ENCODE assay signal across 16 cellular contexts in the genomic region with DNA sequence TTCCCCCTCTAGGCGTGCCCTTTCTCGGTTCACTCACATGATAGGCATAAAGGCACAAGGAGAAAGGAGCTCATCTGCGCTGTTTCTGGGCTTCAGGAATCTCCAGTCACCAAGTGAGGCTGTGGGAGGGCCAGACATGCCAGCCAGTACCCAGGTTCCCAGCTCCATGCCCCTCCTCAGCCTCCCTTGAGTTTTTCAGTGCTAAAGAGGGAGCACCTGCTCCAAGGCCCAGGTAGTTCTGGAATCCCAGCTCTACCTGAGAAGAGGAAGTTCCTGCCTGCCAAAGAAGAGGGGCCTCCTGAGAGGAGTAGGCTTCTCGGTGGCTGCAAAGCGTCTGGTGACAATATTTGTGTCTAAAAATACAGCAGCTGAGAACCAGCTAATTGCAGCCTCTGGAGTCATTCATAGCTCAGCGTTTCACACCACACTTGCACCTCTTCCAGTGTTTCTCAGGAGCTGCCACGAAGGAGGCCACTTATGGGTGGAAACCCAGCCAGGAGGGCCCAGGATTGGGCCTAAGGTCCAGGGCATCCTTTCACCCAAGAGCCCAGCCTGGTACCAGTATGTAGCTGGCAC.
DNase-seq lines count a peak whose midpoint lies in the region; ATAC-seq and TF ChIP-seq lines count a peak whose summit lies in the region.
"Had no signal": no experiment of that assay in that cellular context is flagged by ENCODE, and none has a peak within 500 bp of the region (broad histone marks: within the 10 kb centered on the region; RNA-seq: fewer than 3 reads in every experiment).

No MANE protein-coding gene starts in this region.

- no peaks in the 10 kb centered on the region for H3K36me3 ChIP-seq in left ventricle myocardium inferior
- H3K36me3 ChIP-seq: BLaER1 had no signal

- DNase-seq in Right ventricle myocardium superior (no peak), left ventricle myocardium inferior (no peak), left cardiac atrium (no peak), neural crest cell (ENCODE audit: low read depth, low spot score) (no peak), NCI-H1048 (lab: John Stamatoyannopoulos, UW) (no peak), NCI-H146 (lab: John Stamatoyannopoulos, UW) (no peak)
- DNase-seq: 8988T; AML-193; Caco-2; CD8-positive, alpha-beta memory T cell; DND-41; GDM1; GOT3; H9 had no signal

- H3K27me3 ChIP-seq in left ventricle myocardium inferior (ENCODE audit: low read depth) = peaks cover 32% of the 10 kb centered on the region
- H3K27me3 ChIP-seq: BLaER1 had no signal

- H3K27ac ChIP-seq in left ventricle myocardium inferior (replicated peaks) = no peak overlapping the region
- H3K27ac ChIP-seq: BLaER1 had no signal

- H3K36me3 Mint-ChIP-seq in neural crest cell (ENCODE audit: low read depth) = no peaks in the 10 kb centered on the region
- H3K36me3 Mint-ChIP-seq: CD8-positive, alpha-beta memory T cell had no signal

- H3K4me3 ChIP-seq in left ventricle myocardium inferior = no peak overlapping the region
- H3K4me3 ChIP-seq: BLaER1 had no signal

- H3K9me3 Mint-ChIP-seq in neural crest cell = no peaks in the 10 kb centered on the region
- H3K9me3 Mint-ChIP-seq: CD8-positive, alpha-beta memory T cell; H9 had no signal

- H3K4me1 ChIP-seq in left ventricle myocardium inferior = peaks cover 13% of the 10 kb centered on the region

- no peaks in the 10 kb centered on the region for H3K9me3 ChIP-seq in left ventricle myocardium inferior (replicated peaks)
- H3K9me3 ChIP-seq: BLaER1, Caco-2 had no signal

- H3K27me3 Mint-ChIP-seq in neural crest cell (ENCODE audit: low read depth) = peaks cover 2% of the 10 kb centered on the region

- H3K4me1 Mint-ChIP-seq in neural crest cell = peaks cover 10% of the 10 kb centered on the region
- H3K4me1 Mint-ChIP-seq: CD8-positive, alpha-beta memory T cell had no signal

- no peak for TF ChIP-seq CTCF in left ventricle myocardium inferior (IDR thresholded peaks at IDR 0.05; ENCODE audit: borderline replicate concordance)
- TF ChIP-seq CTCF in neural crest cell (conservative IDR thresholded peaks at IDR 0.05) = no peak

- H3K27ac Mint-ChIP-seq in neural crest cell (ENCODE audit: unreplicated experiment) = peak overlapping the region; percentile 19
- H3K27ac Mint-ChIP-seq: CD8-positive, alpha-beta memory T cell; H9 had no signal

- peak; percentile 83 for ATAC-seq in Right ventricle myocardium superior (ENCODE audit: poor library complexity)
- ATAC-seq in left cardiac atrium = peak; percentile 74 to 84
- ATAC-seq in HG03196 (IDR thresholded peaks at IDR 0.05; ENCODE audit: unreplicated experiment) = no peak

- no peak overlapping the region for H3K4me3 Mint-ChIP-seq in neural crest cell
- H3K4me3 Mint-ChIP-seq: CD8-positive, alpha-beta memory T cell; H9 had no signal

- intact Hi-C loops in Right ventricle myocardium superior (cut with DNase I) (no loop called here), left ventricle myocardium inferior (cut with micrococcal nuclease) (no loop called here), left cardiac atrium (cut with DNase I) (loop anchor here in 1 of 2 donors (2.0 kb wide), 1 partner anchor 50 kb away; no protein-coding TSS in a partner anchor)
